In the genomic region with DNA sequence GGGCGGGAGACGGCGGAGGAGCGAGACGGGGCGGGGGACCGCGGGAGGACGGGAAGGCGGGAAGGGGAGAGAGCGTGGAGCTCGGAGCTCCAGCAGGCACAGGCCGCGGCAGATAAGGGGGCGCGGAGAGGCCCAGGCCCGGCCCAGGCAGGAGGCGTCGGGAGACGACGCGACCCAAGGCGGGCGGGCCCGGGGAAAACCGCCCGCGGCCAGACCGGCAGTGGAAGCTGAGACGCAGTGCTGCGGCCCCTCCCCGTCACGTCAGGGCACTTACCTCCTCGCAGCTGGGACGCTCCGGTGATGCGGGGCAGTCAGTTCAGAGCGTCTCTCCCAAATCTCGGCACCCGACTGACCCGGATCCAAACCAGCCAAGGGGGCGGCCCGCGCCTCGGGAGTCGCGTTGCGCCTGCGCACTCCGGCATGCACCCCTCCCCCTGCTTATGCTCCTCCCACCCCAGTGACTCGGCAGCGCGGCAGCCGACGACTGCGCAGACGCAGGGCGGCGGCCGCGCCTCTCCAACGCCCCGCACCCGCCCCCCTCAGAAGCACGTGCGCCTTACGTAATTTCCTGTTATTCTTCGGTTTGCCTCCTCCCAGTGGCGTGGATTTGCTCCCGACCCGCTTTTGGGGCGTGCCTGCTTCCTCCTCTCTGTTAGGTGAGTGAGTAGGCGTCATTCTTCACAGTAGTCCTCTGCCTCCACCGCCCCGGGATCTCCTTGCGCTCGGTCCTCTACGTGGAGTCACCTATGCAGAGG, we compare ENCODE assay signal across 1 cellular context.
TF ChIP-seq lines count a peak whose summit lies in the region.

TSS of gene OSER1 (minus strand) at position 350 of the 755 bp plus-strand sequence. CDS start 3,814 bp downstream, outside the sequence.

TF ChIP-seq in K562, 482 proteins besides CTCF, POLR2A, EP300 and RAD21 (continued from another document and continues in another):
- TF ChIP-seq, protein P1, sequence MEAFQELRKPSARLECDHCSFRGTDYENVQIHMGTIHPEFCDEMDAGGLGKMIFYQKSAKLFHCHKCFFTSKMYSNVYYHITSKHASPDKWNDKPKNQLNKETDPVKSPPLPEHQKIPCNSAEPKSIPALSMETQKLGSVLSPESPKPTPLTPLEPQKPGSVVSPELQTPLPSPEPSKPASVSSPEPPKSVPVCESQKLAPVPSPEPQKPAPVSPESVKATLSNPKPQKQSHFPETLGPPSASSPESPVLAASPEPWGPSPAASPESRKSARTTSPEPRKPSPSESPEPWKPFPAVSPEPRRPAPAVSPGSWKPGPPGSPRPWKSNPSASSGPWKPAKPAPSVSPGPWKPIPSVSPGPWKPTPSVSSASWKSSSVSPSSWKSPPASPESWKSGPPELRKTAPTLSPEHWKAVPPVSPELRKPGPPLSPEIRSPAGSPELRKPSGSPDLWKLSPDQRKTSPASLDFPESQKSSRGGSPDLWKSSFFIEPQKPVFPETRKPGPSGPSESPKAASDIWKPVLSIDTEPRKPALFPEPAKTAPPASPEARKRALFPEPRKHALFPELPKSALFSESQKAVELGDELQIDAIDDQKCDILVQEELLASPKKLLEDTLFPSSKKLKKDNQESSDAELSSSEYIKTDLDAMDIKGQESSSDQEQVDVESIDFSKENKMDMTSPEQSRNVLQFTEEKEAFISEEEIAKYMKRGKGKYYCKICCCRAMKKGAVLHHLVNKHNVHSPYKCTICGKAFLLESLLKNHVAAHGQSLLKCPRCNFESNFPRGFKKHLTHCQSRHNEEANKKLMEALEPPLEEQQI (IDR thresholded peaks at IDR 0.05) = no peak
- no peak for TF ChIP-seq KAT8 (IDR thresholded peaks at IDR 0.05; ENCODE audit: low read depth)
- peak; percentile 89 for TF ChIP-seq ZFX (CRISPR knock-in tag; IDR thresholded peaks at IDR 0.05)
- TF ChIP-seq ZNF165 (CRISPR knock-in tag; IDR thresholded peaks at IDR 0.05; ENCODE audit: borderline replicate concordance) = 0 out of 2 replicates have a peak, but pooled peaks have one; percentile 37
- TF ChIP-seq TFAM (CRISPR knock-in tag; conservative IDR thresholded peaks at IDR 0.05) = no peak
- TF ChIP-seq MAFK (IDR thresholded peaks at IDR 0.05; ENCODE audit: low read length) = peak; percentile 45; the same call in 1 of the 2 replicates
- TF ChIP-seq ZNF778 (CRISPR knock-in tag; IDR thresholded peaks at IDR 0.05) = no peak
- TF ChIP-seq, protein P2, sequence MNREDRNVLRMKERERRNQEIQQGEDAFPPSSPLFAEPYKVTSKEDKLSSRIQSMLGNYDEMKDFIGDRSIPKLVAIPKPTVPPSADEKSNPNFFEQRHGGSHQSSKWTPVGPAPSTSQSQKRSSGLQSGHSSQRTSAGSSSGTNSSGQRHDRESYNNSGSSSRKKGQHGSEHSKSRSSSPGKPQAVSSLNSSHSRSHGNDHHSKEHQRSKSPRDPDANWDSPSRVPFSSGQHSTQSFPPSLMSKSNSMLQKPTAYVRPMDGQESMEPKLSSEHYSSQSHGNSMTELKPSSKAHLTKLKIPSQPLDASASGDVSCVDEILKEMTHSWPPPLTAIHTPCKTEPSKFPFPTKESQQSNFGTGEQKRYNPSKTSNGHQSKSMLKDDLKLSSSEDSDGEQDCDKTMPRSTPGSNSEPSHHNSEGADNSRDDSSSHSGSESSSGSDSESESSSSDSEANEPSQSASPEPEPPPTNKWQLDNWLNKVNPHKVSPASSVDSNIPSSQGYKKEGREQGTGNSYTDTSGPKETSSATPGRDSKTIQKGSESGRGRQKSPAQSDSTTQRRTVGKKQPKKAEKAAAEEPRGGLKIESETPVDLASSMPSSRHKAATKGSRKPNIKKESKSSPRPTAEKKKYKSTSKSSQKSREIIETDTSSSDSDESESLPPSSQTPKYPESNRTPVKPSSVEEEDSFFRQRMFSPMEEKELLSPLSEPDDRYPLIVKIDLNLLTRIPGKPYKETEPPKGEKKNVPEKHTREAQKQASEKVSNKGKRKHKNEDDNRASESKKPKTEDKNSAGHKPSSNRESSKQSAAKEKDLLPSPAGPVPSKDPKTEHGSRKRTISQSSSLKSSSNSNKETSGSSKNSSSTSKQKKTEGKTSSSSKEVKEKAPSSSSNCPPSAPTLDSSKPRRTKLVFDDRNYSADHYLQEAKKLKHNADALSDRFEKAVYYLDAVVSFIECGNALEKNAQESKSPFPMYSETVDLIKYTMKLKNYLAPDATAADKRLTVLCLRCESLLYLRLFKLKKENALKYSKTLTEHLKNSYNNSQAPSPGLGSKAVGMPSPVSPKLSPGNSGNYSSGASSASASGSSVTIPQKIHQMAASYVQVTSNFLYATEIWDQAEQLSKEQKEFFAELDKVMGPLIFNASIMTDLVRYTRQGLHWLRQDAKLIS (CRISPR knock-in tag; IDR thresholded peaks at IDR 0.05) = no peak; the same call in 1 of the 2 replicates
- TF ChIP-seq E4F1 (CRISPR knock-in tag; IDR thresholded peaks at IDR 0.05; ENCODE audit: borderline replicate concordance) = no peak
- TF ChIP-seq TAF1 (IDR thresholded peaks at IDR 0.05; ENCODE audit: control insufficient read depth, extremely low read depth, insufficient read depth, low read length, severe bottlenecking) = peak; percentile 66
- TF ChIP-seq DIDO1 (tag; IDR thresholded peaks at IDR 0.05; ENCODE audit: low read depth) = 0 out of 2 replicates have a peak, but pooled peaks have one; percentile 40
- TF ChIP-seq GATA2 (CRISPR knock-in tag; IDR thresholded peaks at IDR 0.05) = no peak
- TF ChIP-seq, protein P3, sequence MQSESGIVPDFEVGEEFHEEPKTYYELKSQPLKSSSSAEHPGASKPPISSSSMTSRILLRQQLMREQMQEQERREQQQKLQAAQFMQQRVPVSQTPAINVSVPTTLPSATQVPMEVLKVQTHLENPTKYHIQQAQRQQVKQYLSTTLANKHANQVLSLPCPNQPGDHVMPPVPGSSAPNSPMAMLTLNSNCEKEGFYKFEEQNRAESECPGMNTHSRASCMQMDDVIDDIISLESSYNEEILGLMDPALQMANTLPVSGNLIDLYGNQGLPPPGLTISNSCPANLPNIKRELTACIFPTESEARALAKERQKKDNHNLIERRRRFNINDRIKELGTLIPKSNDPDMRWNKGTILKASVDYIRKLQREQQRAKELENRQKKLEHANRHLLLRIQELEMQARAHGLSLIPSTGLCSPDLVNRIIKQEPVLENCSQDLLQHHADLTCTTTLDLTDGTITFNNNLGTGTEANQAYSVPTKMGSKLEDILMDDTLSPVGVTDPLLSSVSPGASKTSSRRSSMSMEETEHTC (IDR thresholded peaks at IDR 0.05) = peak; percentile 78; the same call in 1 of the 2 replicates
- no peak for TF ChIP-seq MED1 (CRISPR knock-in tag; IDR thresholded peaks at IDR 0.05; ENCODE audit: borderline replicate concordance)
- TF ChIP-seq TRIM28 (IDR thresholded peaks at IDR 0.05) = no peak
- no peak for TF ChIP-seq ZNF354B (CRISPR knock-in tag; IDR thresholded peaks at IDR 0.05)
- no peak for TF ChIP-seq REST (CRISPR knock-in tag; IDR thresholded peaks at IDR 0.05; ENCODE audit: low read depth)
- no peak for TF ChIP-seq TSHZ1 (CRISPR knock-in tag; IDR thresholded peaks at IDR 0.05)
- TF ChIP-seq GTF2E2 (tag; IDR thresholded peaks at IDR 0.05) = peak; percentile 69
- TF ChIP-seq, protein P4, sequence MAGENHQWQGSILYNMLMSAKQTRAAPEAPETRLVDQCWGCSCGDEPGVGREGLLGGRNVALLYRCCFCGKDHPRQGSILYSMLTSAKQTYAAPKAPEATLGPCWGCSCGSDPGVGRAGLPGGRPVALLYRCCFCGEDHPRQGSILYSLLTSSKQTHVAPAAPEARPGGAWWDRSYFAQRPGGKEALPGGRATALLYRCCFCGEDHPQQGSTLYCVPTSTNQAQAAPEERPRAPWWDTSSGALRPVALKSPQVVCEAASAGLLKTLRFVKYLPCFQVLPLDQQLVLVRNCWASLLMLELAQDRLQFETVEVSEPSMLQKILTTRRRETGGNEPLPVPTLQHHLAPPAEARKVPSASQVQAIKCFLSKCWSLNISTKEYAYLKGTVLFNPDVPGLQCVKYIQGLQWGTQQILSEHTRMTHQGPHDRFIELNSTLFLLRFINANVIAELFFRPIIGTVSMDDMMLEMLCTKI (IDR thresholded peaks at IDR 0.05; ENCODE audit: partially characterized antibody) = no peak
- no peak for TF ChIP-seq GTF2A2 (tag; IDR thresholded peaks at IDR 0.05)
- TF ChIP-seq ZNF707 (CRISPR knock-in tag; conservative IDR thresholded peaks at IDR 0.05) = no peak
- TF ChIP-seq SRSF1 (IDR thresholded peaks at IDR 0.05; ENCODE audit: low read depth, low read length) = no peak
- no peak for TF ChIP-seq ZNF133 (CRISPR knock-in tag; IDR thresholded peaks at IDR 0.05)
- TF ChIP-seq ZKSCAN8 (CRISPR knock-in tag; IDR thresholded peaks at IDR 0.05) = no peak
- no peak for TF ChIP-seq NCOA4 (IDR thresholded peaks at IDR 0.05; ENCODE audit: partially characterized antibody)
- no peak for TF ChIP-seq SRSF9 (IDR thresholded peaks at IDR 0.05; ENCODE audit: borderline replicate concordance, low read depth, low read length)
- TF ChIP-seq ZNF384 (IDR thresholded peaks at IDR 0.05; ENCODE audit: low read depth, low read length) = no peak
